20 cellular contexts compared by ENCODE assay signal in genomic region chr5:40603378-40603777, GRCh38.
A peak's percentile ranks its signal among the peaks of the same experiment; 100 is the strongest.
DNase-seq lines count a peak whose midpoint lies in the region; ATAC-seq and TF ChIP-seq lines count a peak whose summit lies in the region.
"Had no signal": no experiment of that assay in that cellular context is flagged by ENCODE, and none has a peak within 500 bp of the region (broad histone marks: within the 10 kb centered on the region; RNA-seq: fewer than 3 reads in every experiment).

No MANE protein-coding gene starts in this region.

- H3K27me3 Mint-ChIP-seq in progenitor cell of endocrine pancreas, result peaks cover 5% of the 10 kb centered on the region
- no peaks in the 10 kb centered on the region for H3K27me3 Mint-ChIP-seq in activated T-helper 1 cell treated with anti-CD3 and anti-CD28 coated beads, Interleukin-12 subunit alpha, Interleukin-12 subunit beta, Interleukin-2, Interleukin-4 antibody, amounts not matched to agents 30 ng/mL and 10 ng/mL and 1 ng/mL, durations not matched to agents 14 hours and 24 hours and 36 hours (ENCODE audit: insufficient read depth)
- H3K27me3 Mint-ChIP-seq: activated T-helper 17 cell treated with anti-CD3 and anti-CD28 coated beads, Interleukin-2, amount 50 U/mL, for 72 hours; B cell; central memory CD8-positive, alpha-beta T cell had no signal

- no peaks in the 10 kb centered on the region for H3K9me3 Mint-ChIP-seq in progenitor cell of endocrine pancreas (ENCODE audit: low read depth)
- H3K9me3 Mint-ChIP-seq in activated T-helper 1 cell treated with anti-CD3 and anti-CD28 coated beads, Interleukin-12 subunit alpha, Interleukin-12 subunit beta, Interleukin-2, Interleukin-4 antibody, amounts not matched to agents 30 ng/mL and 10 ng/mL and 1 ng/mL, durations not matched to agents 14 hours and 24 hours and 36 hours, result no peaks in the 10 kb centered on the region
- H3K9me3 Mint-ChIP-seq: activated T-helper 17 cell treated with anti-CD3 and anti-CD28 coated beads, Interleukin-2, amount 50 U/mL, for 72 hours; central memory CD8-positive, alpha-beta T cell; endodermal cell; T-helper 2 cell treated with Interferon-gamma antibody and Interleukin-4, amounts not matched to agents 5 μg/mL and 100 μg/mL, for 36 hours had no signal

- H3K27ac Mint-ChIP-seq in progenitor cell of endocrine pancreas, result peak overlapping the region; percentile 36
- H3K27ac Mint-ChIP-seq in activated T-helper 1 cell treated with anti-CD3 and anti-CD28 coated beads, Interleukin-12 subunit alpha, Interleukin-12 subunit beta, Interleukin-2, Interleukin-4 antibody, amounts not matched to agents 30 ng/mL and 10 ng/mL and 1 ng/mL, durations not matched to agents 14 hours and 24 hours and 36 hours, result no peak overlapping the region
- H3K27ac Mint-ChIP-seq: activated T-helper 17 cell treated with anti-CD3 and anti-CD28 coated beads, Interleukin-2, amount 50 U/mL, for 72 hours; B cell; endodermal cell; T-helper 2 cell treated with Interferon-gamma antibody and Interleukin-4, amounts not matched to agents 5 μg/mL and 100 μg/mL, for 36 hours had no signal

- TF ChIP-seq CTCF in progenitor cell of endocrine pancreas (IDR thresholded peaks at IDR 0.05; ENCODE audit: unreplicated experiment), result no peak

- peaks cover 18% of the 10 kb centered on the region for H3K4me1 Mint-ChIP-seq in progenitor cell of endocrine pancreas (ENCODE audit: low read depth)
- H3K4me1 Mint-ChIP-seq in activated T-helper 1 cell treated with anti-CD3 and anti-CD28 coated beads, Interleukin-12 subunit alpha, Interleukin-12 subunit beta, Interleukin-2, Interleukin-4 antibody, amounts not matched to agents 30 ng/mL and 10 ng/mL and 1 ng/mL, durations not matched to agents 14 hours and 24 hours and 36 hours (ENCODE audit: low read depth), result peaks cover 40% of the 10 kb centered on the region

- no peak overlapping the region for H3K4me3 Mint-ChIP-seq in progenitor cell of endocrine pancreas (ENCODE audit: low read depth)
- H3K4me3 Mint-ChIP-seq in activated T-helper 1 cell treated with anti-CD3 and anti-CD28 coated beads, Interleukin-12 subunit alpha, Interleukin-12 subunit beta, Interleukin-2, Interleukin-4 antibody, amounts not matched to agents 30 ng/mL and 10 ng/mL and 1 ng/mL, durations not matched to agents 14 hours and 24 hours and 36 hours, result no peak overlapping the region
- H3K4me3 Mint-ChIP-seq: activated T-helper 17 cell treated with anti-CD3 and anti-CD28 coated beads, Interleukin-2, amount 50 U/mL, for 72 hours; B cell; central memory CD8-positive, alpha-beta T cell; endodermal cell; T-helper 2 cell treated with Interferon-gamma antibody and Interleukin-4, amounts not matched to agents 5 μg/mL and 100 μg/mL, for 36 hours had no signal

- DNase-seq in EH (ENCODE audit: low read depth) (peak; percentile 64), NCI-H69 (lab: John Stamatoyannopoulos, UW) (peak; percentile 23), dermis blood vessel endothelial cell (peak; percentile 58), progenitor cell of endocrine pancreas (ENCODE audit: low spot score, unreplicated experiment) (no peak)
- DNase-seq in stimulated activated naive CD4-positive, alpha-beta T cell treated with Interleukin-2 at 50 U/mL for 16 hours (lab: John Stamatoyannopoulos, UW), result no peak
- no peak for DNase-seq in activated T-helper 1 cell treated with anti-CD3 and anti-CD28 coated beads, Interleukin-12 subunit alpha, Interleukin-12 subunit beta, Interleukin-2, Interleukin-4 antibody, amounts not matched to agents 30 ng/mL and 10 ng/mL and 1 ng/mL, durations not matched to agents 14 hours and 24 hours and 36 hours (ENCODE audit: low spot score)
- DNase-seq: activated CD8-positive, alpha-beta memory T cell treated with anti-CD3 and anti-CD28 coated beads for 24 hours; endodermal cell; hippocampal formation; NCI-H1694; NCI-H226; pancreas; SIG-M5; stimulated activated CD4-positive, alpha-beta T cell treated with anti-CD3 and anti-CD28 coated beads, Interleukin-4, amount 100 ng/mL, for 24 hours had no signal

- no peaks in the 10 kb centered on the region for H3K36me3 Mint-ChIP-seq in progenitor cell of endocrine pancreas (ENCODE audit: insufficient read depth)
- peaks cover 3% of the 10 kb centered on the region for H3K36me3 Mint-ChIP-seq in activated T-helper 1 cell treated with anti-CD3 and anti-CD28 coated beads, Interleukin-12 subunit alpha, Interleukin-12 subunit beta, Interleukin-2, Interleukin-4 antibody, amounts not matched to agents 30 ng/mL and 10 ng/mL and 1 ng/mL, durations not matched to agents 14 hours and 24 hours and 36 hours (ENCODE audit: low read depth)

- no peak for ATAC-seq in HG02840 (IDR thresholded peaks at IDR 0.05; ENCODE audit: low FRiP score, unreplicated experiment)
- ATAC-seq: activated T-helper 17 cell treated with anti-CD3 and anti-CD28 coated beads, Interleukin-2, amount 50 U/mL, for 72 hours; left lobe of liver; pancreas had no signal

- intact Hi-C loops in activated T-helper 1 cell treated with anti-CD3 and anti-CD28 coated beads, Interleukin-12 subunit alpha, Interleukin-12 subunit beta, Interleukin-2, Interleukin-4 antibody, amounts not matched to agents 30 ng/mL and 10 ng/mL and 1 ng/mL, durations not matched to agents 14 hours and 24 hours and 36 hours (cut with micrococcal nuclease), result no loop called here

Comparison
In these comparisons a context has a peak if more than half of its experiments do, and no peak if none do; other contexts are left out.
1. DNase-seq: peak in EH (single experiment), NCI-H69 (single experiment) and dermis blood vessel endothelial cell (single experiment); none in progenitor cell of endocrine pancreas (single experiment), stimulated activated naive CD4-positive, alpha-beta T cell treated with Interleukin-2 at 50 U/mL for 16 hours (single experiment) and activated T-helper 1 cell treated with anti-CD3 and anti-CD28 coated beads, Interleukin-12 subunit alpha, Interleukin-12 subunit beta, Interleukin-2, Interleukin-4 antibody, amounts not matched to agents 30 ng/mL and 10 ng/mL and 1 ng/mL, durations not matched to agents 14 hours and 24 hours and 36 hours (single experiment).